ENCODE assay signal across 13 cellular contexts in the genomic region with DNA sequence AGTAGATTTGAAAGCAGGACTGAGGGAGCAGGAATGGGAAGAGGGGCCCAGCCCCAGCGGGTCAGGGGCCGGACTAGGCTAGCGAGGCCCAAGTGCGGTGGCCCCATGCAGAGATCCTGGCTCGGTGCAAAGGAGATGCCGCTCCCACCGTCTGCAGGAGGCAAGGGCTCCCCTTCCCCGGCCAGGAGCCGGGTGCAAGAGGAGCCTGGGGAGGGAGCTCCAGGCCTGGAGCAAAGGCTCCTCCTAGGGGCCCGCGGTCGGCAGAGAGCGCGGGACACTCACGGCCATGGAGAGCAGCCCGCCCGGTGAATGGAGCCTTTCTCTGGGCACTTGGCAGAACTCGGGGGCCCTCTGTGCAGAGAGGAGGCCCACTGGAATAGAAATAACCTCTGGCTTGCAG. TPM values are rescaled to one million over a fixed set of nuclear protein-coding genes. Genes with fewer than 3 reads are reported as not detected.
DNase-seq lines count a peak whose midpoint lies in the region; ATAC-seq, FAIRE-seq and TF ChIP-seq lines count a peak whose summit lies in the region.
"Had no signal": no experiment of that assay in that cellular context is flagged by ENCODE, and none has a peak within 500 bp of the region (broad histone marks: within the 10 kb centered on the region; RNA-seq: fewer than 3 reads in every experiment).

No MANE protein-coding gene starts in this region.

- H3K4me1 Mint-ChIP-seq in astrocyte (ENCODE audit: low read depth, unreplicated experiment) = peaks cover 21% of the 10 kb centered on the region
- H3K4me1 Mint-ChIP-seq in T-cell = no peaks in the 10 kb centered on the region
- H3K4me1 Mint-ChIP-seq in T-helper 2 cell treated with Interferon-gamma antibody and Interleukin-4, amounts not matched to agents 5 μg/mL and 100 μg/mL, for 36 hours (ENCODE audit: low read depth) = peaks cover 6% of the 10 kb centered on the region

- no peaks in the 10 kb centered on the region for H3K9me2 ChIP-seq in hepatocyte (replicated peaks; ENCODE audit: insufficient read depth)

- no peak overlapping the region for H3K27ac Mint-ChIP-seq in astrocyte (ENCODE audit: unreplicated experiment)
- no peak overlapping the region for H3K27ac Mint-ChIP-seq in T-cell
- no peak overlapping the region for H3K27ac Mint-ChIP-seq in T-helper 2 cell treated with Interferon-gamma antibody and Interleukin-4, amounts not matched to agents 5 μg/mL and 100 μg/mL, for 36 hours
- H3K27ac Mint-ChIP-seq: B cell had no signal

- H3K27ac ChIP-seq in astrocyte (ENCODE audit: low read depth, low read length) (no peak overlapping the region), hepatocyte (peak overlapping the region; percentile 90), osteoblast (ENCODE audit: low read depth, low read length) (peak overlapping the region; percentile 31)

- DNase-seq in C1 segment of cervical spinal cord (lab: John Stamatoyannopoulos, UW) = peak in 10 of 14 donors; percentile 18 to 71 (median 46)
- DNase-seq in astrocyte (ENCODE audit: low read depth) = no peak
- DNase-seq in hepatocyte (ENCODE audit: low spot score) = peak; percentile 67
- DNase-seq in osteoblast (ENCODE audit: insufficient read length, low spot score, missing footprints) = no peak
- no peak for DNase-seq in GM20000 (ENCODE audit: low spot score)
- no peak for DNase-seq in T-cell
- no peak for DNase-seq in occipital lobe (lab: John Stamatoyannopoulos, UW)
- no peak for DNase-seq in T-helper 2 cell treated with Interferon-gamma antibody and Interleukin-4, amounts not matched to agents 5 μg/mL and 100 μg/mL, for 36 hours (ENCODE audit: low spot score)
- DNase-seq: EL; naive thymus-derived CD4-positive, alpha-beta T cell; NCI-H526; SHP77 treated with DMSO at 0.1 percent for 48 hours had no signal

- H3K4me1 ChIP-seq in astrocyte (ENCODE audit: insufficient read depth, low read length) = peaks cover 11% of the 10 kb centered on the region
- H3K4me1 ChIP-seq in hepatocyte (ENCODE audit: insufficient read depth) = peaks cover 36% of the 10 kb centered on the region
- H3K4me1 ChIP-seq in osteoblast (ENCODE audit: insufficient read depth, low read length) = peaks cover 15% of the 10 kb centered on the region

- 30% methylated on average over 18 of the region's 18 CpGs for WGBS in hepatocyte (ENCODE audit: low lambda C conversion rate, missing lambda C conversion rate)

- no peak overlapping the region for H3K4me3 Mint-ChIP-seq in astrocyte (ENCODE audit: unreplicated experiment)
- no peak overlapping the region for H3K4me3 Mint-ChIP-seq in T-cell
- H3K4me3 Mint-ChIP-seq in T-helper 2 cell treated with Interferon-gamma antibody and Interleukin-4, amounts not matched to agents 5 μg/mL and 100 μg/mL, for 36 hours = no peak overlapping the region
- H3K4me3 Mint-ChIP-seq: B cell; naive thymus-derived CD4-positive, alpha-beta T cell had no signal

- no peaks in the 10 kb centered on the region for H3K36me3 ChIP-seq in astrocyte (ENCODE audit: insufficient read depth, low read length)
- H3K36me3 ChIP-seq in hepatocyte (replicated peaks; ENCODE audit: insufficient read depth, low read depth) = no peaks in the 10 kb centered on the region
- H3K36me3 ChIP-seq in osteoblast (ENCODE audit: insufficient read depth, low read length) = no peaks in the 10 kb centered on the region

- H3K36me3 Mint-ChIP-seq in astrocyte (ENCODE audit: low read depth, unreplicated experiment) (peaks cover 3% of the 10 kb centered on the region), T-cell (no peaks in the 10 kb centered on the region)
- no peaks in the 10 kb centered on the region for H3K36me3 Mint-ChIP-seq in T-helper 2 cell treated with Interferon-gamma antibody and Interleukin-4, amounts not matched to agents 5 μg/mL and 100 μg/mL, for 36 hours (ENCODE audit: low read depth)

- H4K20me1 ChIP-seq in astrocyte (ENCODE audit: insufficient read depth, low read length) (no peaks in the 10 kb centered on the region), hepatocyte (ENCODE audit: insufficient read depth, poor library complexity, severe bottlenecking) (no peaks in the 10 kb centered on the region), osteoblast (ENCODE audit: insufficient read depth, low read length) (no peaks in the 10 kb centered on the region)

- H3K27me3 Mint-ChIP-seq in astrocyte (ENCODE audit: low read depth, unreplicated experiment) (peaks cover 26% of the 10 kb centered on the region), T-cell (peaks cover 0 to 2% of the 10 kb centered on the region in 2 donors)
- H3K27me3 Mint-ChIP-seq in T-helper 2 cell treated with Interferon-gamma antibody and Interleukin-4, amounts not matched to agents 5 μg/mL and 100 μg/mL, for 36 hours (ENCODE audit: low read depth) = peaks cover 17% of the 10 kb centered on the region
- H3K27me3 Mint-ChIP-seq: B cell had no signal

- H3K9me3 ChIP-seq in astrocyte (ENCODE audit: insufficient read depth, low read depth, low read length) (peaks cover 5% of the 10 kb centered on the region), hepatocyte (ENCODE audit: low read depth) (no peaks in the 10 kb centered on the region), osteoblast (ENCODE audit: low read depth, low read length) (no peaks in the 10 kb centered on the region)

- TF ChIP-seq CTCF in astrocyte (IDR thresholded peaks at IDR 0.05; ENCODE audit: insufficient read depth, low read depth, low read length) (no peak), hepatocyte (IDR thresholded peaks at IDR 0.05; ENCODE audit: poor library complexity) (peak; percentile 37), osteoblast (IDR thresholded peaks at IDR 0.05; ENCODE audit: extremely low read depth, low read depth, low read length) (peak; percentile 19), GM20000 (IDR thresholded peaks at IDR 0.05; ENCODE audit: extremely low read depth, missing control alignments) (no peak)

- CTCF ChIA-PET in T-cell (lab: Charles Lee) = no interaction called here

- H3K9me3 Mint-ChIP-seq in astrocyte (ENCODE audit: unreplicated experiment) = peaks cover 5% of the 10 kb centered on the region
- no peaks in the 10 kb centered on the region for H3K9me3 Mint-ChIP-seq in T-cell
- H3K9me3 Mint-ChIP-seq in T-helper 2 cell treated with Interferon-gamma antibody and Interleukin-4, amounts not matched to agents 5 μg/mL and 100 μg/mL, for 36 hours = no peaks in the 10 kb centered on the region

- no peaks in the 10 kb centered on the region for H3K79me2 ChIP-seq in astrocyte (ENCODE audit: insufficient read depth, low read length)
- H3K79me2 ChIP-seq in hepatocyte = no peaks in the 10 kb centered on the region
- H3K79me2 ChIP-seq in osteoblast (ENCODE audit: insufficient read depth, low read length) = no peaks in the 10 kb centered on the region

- H3K9ac ChIP-seq in astrocyte (ENCODE audit: low read length) = no peak overlapping the region

- H3K4me2 ChIP-seq in astrocyte (ENCODE audit: low read length) (peak overlapping the region; percentile 33), hepatocyte (peak overlapping the region; percentile 63), osteoblast (ENCODE audit: insufficient read depth, low read length) (peak overlapping the region; percentile 26)

- H2AFZ ChIP-seq in astrocyte (ENCODE audit: low read depth, low read length) = peak overlapping the region; percentile 33
- H2AFZ ChIP-seq in hepatocyte = peak overlapping the region; percentile 21
- peak overlapping the region; percentile 64 for H2AFZ ChIP-seq in osteoblast (ENCODE audit: low read length)

- no peak for ATAC-seq in T-cell (replicated peaks in 1 of 4)
- ATAC-seq: naive thymus-derived CD4-positive, alpha-beta T cell had no signal

- H3K27me3 ChIP-seq in astrocyte (ENCODE audit: insufficient read depth, low read length) (no peaks in the 10 kb centered on the region), hepatocyte (no peaks in the 10 kb centered on the region), osteoblast (ENCODE audit: insufficient read depth, low read length) (no peaks in the 10 kb centered on the region)

- H3K4me3 ChIP-seq in astrocyte (ENCODE audit: insufficient read depth, low read depth, low read length) (no peak overlapping the region), hepatocyte (no peak overlapping the region), osteoblast (ENCODE audit: insufficient read depth, low read length) (no peak overlapping the region)

- no peak for FAIRE-seq in astrocyte (lab: Jason Lieb, UNC)

- POLR2A ChIA-PET in T-cell (lab: Charles Lee) = no interaction called here

RNA-seq across cellular contexts. Expression of gene USP3, which starts 43.2 kb away (rescaled TPM):
- total RNA-seq in astrocyte (38.1 and 40.1 TPM in 2 replicates), hepatocyte (55.4 and 61.2 TPM in 2 replicates), osteoblast (60.1 and 60.7 TPM in 2 replicates), T-cell (100 to 1,000 TPM; 123 to 265 (median 130) TPM), occipital lobe (86.4 TPM)
- polyA plus RNA-seq in hepatocyte = 25.7 and 30.5 TPM in 2 replicates

Comparison
In these comparisons a context has a peak if more than half of its experiments do, and no peak if none do; other contexts are left out.
1. DNase-seq: peak in C1 segment of cervical spinal cord (10 of 14) and hepatocyte (single experiment); none in astrocyte (single experiment), osteoblast (single experiment), GM20000 (single experiment), T-cell (0 of 34), occipital lobe (single experiment) and T-helper 2 cell treated with Interferon-gamma antibody and Interleukin-4, amounts not matched to agents 5 μg/mL and 100 μg/mL, for 36 hours (single experiment).
2. CTCF ChIP-seq: peak in hepatocyte (single experiment) and osteoblast (single experiment); none in astrocyte (single experiment) and GM20000 (single experiment).
3. Peak in every context shown above with its lines, with median percentiles within 50 percentile points of each other: H2AFZ ChIP-seq and H3K4me2 ChIP-seq.